In genomic region chr1:19110266-19110927, GRCh38 we compare ENCODE assay signal across 17 cellular contexts.
"Had no signal": no experiment of that assay in that cellular context is flagged by ENCODE, and none has a peak within 500 bp of the region (broad histone marks: within the 10 kb centered on the region; RNA-seq: fewer than 3 reads in every experiment).

No MANE protein-coding gene starts in this region.

- ATAC-seq: activated CD8-positive, alpha-beta memory T cell treated with anti-CD3 and anti-CD28 coated beads, Interleukin-2, amount 10 ng/mL, durations not matched to agents 7 days and 5 days; activated T-cell treated with anti-CD3 and anti-CD28 coated beads, Interleukin-2, amount 50 U/mL, for 72 hours; foreskin keratinocyte; left lobe of liver; naive thymus-derived CD8-positive, alpha-beta T cell; SK-N-SH treated with all-trans-retinoic acid at 6 μM for 48 hours; stimulated activated effector memory CD8-positive, alpha-beta T cell treated with anti-CD3 and anti-CD28 coated beads, Interleukin-12 subunit alpha, Interleukin-12 subunit beta, amount 100 ng/mL, for 72 hours had no signal

- H3K4me1 Mint-ChIP-seq: activated CD8-positive, alpha-beta memory T cell treated with anti-CD3 and anti-CD28 coated beads, Interleukin-2, amount 10 ng/mL, durations not matched to agents 7 days and 5 days; central memory CD8-positive, alpha-beta T cell; stimulated activated effector memory CD8-positive, alpha-beta T cell treated with anti-CD3 and anti-CD28 coated beads, Interleukin-12 subunit alpha, Interleukin-12 subunit beta, amount 100 ng/mL, for 72 hours had no signal

- DNase-seq: activated CD4-positive, alpha-beta T cell treated with anti-CD3 and anti-CD28 coated beads, Interleukin-2, amount 50 U/mL, for 48 hours; activated CD8-positive, alpha-beta memory T cell treated with anti-CD3 and anti-CD28 coated beads, Interleukin-2, amount 10 ng/mL, durations not matched to agents 7 days and 5 days; activated gamma-delta T cell treated with Interleukin-2 at 50 U/mL for 16 hours; activated T-cell treated with anti-CD3 and anti-CD28 coated beads, Interleukin-2, amount 50 U/mL, for 72 hours; amygdala; brain microvascular endothelial cell; effector CD8-positive, alpha-beta T cell; foreskin keratinocyte; head of caudate nucleus; naive thymus-derived CD8-positive, alpha-beta T cell; T-helper 1 cell had no signal

- H3K4me1 ChIP-seq: foreskin keratinocyte had no signal

- H3K27me3 ChIP-seq: brain microvascular endothelial cell, foreskin keratinocyte had no signal

- H3K27ac ChIP-seq: brain microvascular endothelial cell, foreskin keratinocyte, VCaP had no signal

- H3K9me3 Mint-ChIP-seq: activated T-cell treated with anti-CD3 and anti-CD28 coated beads, Interleukin-2, amount 50 U/mL, for 72 hours; central memory CD8-positive, alpha-beta T cell; naive thymus-derived CD8-positive, alpha-beta T cell; stimulated activated effector memory CD8-positive, alpha-beta T cell treated with anti-CD3 and anti-CD28 coated beads, Interleukin-12 subunit alpha, Interleukin-12 subunit beta, amount 100 ng/mL, for 72 hours had no signal

- H3K27me3 Mint-ChIP-seq: activated CD8-positive, alpha-beta memory T cell treated with anti-CD3 and anti-CD28 coated beads, Interleukin-2, amount 10 ng/mL, durations not matched to agents 7 days and 5 days; activated naive CD8-positive, alpha-beta T cell; central memory CD8-positive, alpha-beta T cell; naive thymus-derived CD8-positive, alpha-beta T cell had no signal

- H3K4me3 Mint-ChIP-seq: activated CD8-positive, alpha-beta memory T cell treated with anti-CD3 and anti-CD28 coated beads, Interleukin-2, amount 10 ng/mL, durations not matched to agents 7 days and 5 days; activated naive CD8-positive, alpha-beta T cell; activated T-cell treated with anti-CD3 and anti-CD28 coated beads, Interleukin-2, amount 50 U/mL, for 72 hours; central memory CD8-positive, alpha-beta T cell; naive thymus-derived CD8-positive, alpha-beta T cell; stimulated activated effector memory CD8-positive, alpha-beta T cell treated with anti-CD3 and anti-CD28 coated beads, Interleukin-12 subunit alpha, Interleukin-12 subunit beta, amount 100 ng/mL, for 72 hours had no signal

- H3K27ac Mint-ChIP-seq: activated CD8-positive, alpha-beta memory T cell treated with anti-CD3 and anti-CD28 coated beads, Interleukin-2, amount 10 ng/mL, durations not matched to agents 7 days and 5 days; activated naive CD8-positive, alpha-beta T cell; activated T-cell treated with anti-CD3 and anti-CD28 coated beads, Interleukin-2, amount 50 U/mL, for 72 hours had no signal
